In the genomic region with DNA sequence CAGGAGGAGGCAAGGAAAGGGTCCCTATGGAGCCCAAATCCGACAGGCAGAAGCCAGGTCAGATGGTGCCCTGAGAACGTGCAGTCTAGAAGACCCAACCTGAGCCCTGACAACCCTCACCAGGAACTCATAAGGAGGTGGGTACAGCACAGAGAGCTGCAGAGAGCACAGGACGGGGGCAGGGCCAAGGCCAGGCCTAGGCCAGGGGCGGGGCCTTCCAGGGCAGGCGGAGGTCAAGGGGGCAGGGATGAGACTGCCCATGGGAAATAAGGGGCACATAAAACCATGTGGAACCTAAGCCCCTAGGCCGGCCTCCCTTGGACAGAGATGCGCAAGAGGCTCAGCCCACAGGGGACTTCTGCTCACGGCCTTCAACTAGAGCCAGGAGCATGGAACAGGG, we compare ENCODE assay signal across 1 cellular context.
TF ChIP-seq lines count a peak whose summit lies in the region.

No MANE protein-coding gene starts in this region.

TF ChIP-seq in IMR-90, 13 proteins besides CTCF, POLR2A, EP300 and RAD21:
- no peak for TF ChIP-seq BHLHE40 (IDR thresholded peaks at IDR 0.05; ENCODE audit: low read depth, low read length)
